23 cellular contexts compared by ENCODE assay signal in the genomic region with DNA sequence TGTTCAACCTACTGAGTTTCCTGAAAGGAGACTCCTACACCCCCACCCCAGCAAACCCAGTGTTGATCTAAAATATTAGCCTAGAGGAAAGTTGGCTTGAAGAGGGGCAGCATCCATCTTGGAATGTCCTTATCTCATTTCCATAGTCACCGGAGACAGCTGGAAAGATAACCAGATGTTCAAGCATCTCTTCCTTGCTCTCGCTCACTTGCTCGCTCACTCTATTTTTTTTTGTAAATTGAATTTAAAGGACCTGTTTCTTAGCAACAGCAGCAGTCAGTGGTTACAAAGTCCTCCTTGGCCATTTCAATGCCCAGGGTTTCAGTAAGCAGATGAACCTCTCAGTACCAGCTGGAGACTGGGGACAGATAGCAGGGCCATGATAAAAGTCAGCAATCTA.
"Had no signal": no experiment of that assay in that cellular context is flagged by ENCODE, and none has a peak within 500 bp of the region (broad histone marks: within the 10 kb centered on the region; RNA-seq: fewer than 3 reads in every experiment).

No MANE protein-coding gene starts in this region.

- H3K4me1 ChIP-seq: left ventricle myocardium inferior, lower lobe of right lung, pancreas, suprapubic skin, thyroid gland, upper lobe of right lung had no signal

- ATAC-seq: lower lobe of right lung, mucosa of descending colon, natural killer cell, right cardiac atrium had no signal

- H3K9me3 ChIP-seq: left ventricle myocardium inferior, lower lobe of right lung, mucosa of descending colon, pancreas, suprapubic skin, thyroid gland, upper lobe of right lung had no signal

- H3K4me3 Mint-ChIP-seq: endodermal cell, memory B cell, natural killer cell had no signal

- H3K9me3 Mint-ChIP-seq: endodermal cell, natural killer cell had no signal

- H3K36me3 ChIP-seq: left ventricle myocardium inferior, lower lobe of right lung, pancreas, suprapubic skin, thyroid gland, upper lobe of right lung had no signal

- H3K36me3 Mint-ChIP-seq: memory B cell, natural killer cell had no signal

- H3K27ac Mint-ChIP-seq: endodermal cell, memory B cell, natural killer cell, progenitor cell of endocrine pancreas had no signal

- H3K27me3 ChIP-seq: pancreas, suprapubic skin, thyroid gland, upper lobe of right lung had no signal

- H3K4me1 Mint-ChIP-seq: endodermal cell, memory B cell, natural killer cell had no signal

- DNase-seq: caudate nucleus; effector CD4-positive, alpha-beta T cell; endodermal cell; erythroblast; foreskin melanocyte; head of caudate nucleus; hypothalamus; left ventricle myocardium inferior; lower lobe of right lung; mucosa of descending colon; natural killer cell; occipital lobe; pancreas; right cardiac atrium; small intestine; stimulated activated CD4-positive, alpha-beta T cell treated with anti-CD3 and anti-CD28 coated beads, Interleukin-12 subunit alpha, Interleukin-12 subunit beta, amount 100 ng/mL, for 4 hours; stimulated activated naive CD4-positive, alpha-beta T cell treated with Interleukin-2 at 50 U/mL for 16 hours; thyroid gland; upper lobe of right lung had no signal

- H3K4me3 ChIP-seq: coronary artery, left ventricle myocardium inferior, lower lobe of right lung, mucosa of descending colon, pancreas, suprapubic skin, thyroid gland, upper lobe of right lung had no signal

- H3K27ac ChIP-seq: coronary artery, left ventricle myocardium inferior, lower lobe of right lung, pancreas, suprapubic skin, thyroid gland, upper lobe of right lung had no signal

- H3K27me3 Mint-ChIP-seq: progenitor cell of endocrine pancreas had no signal
